Comparison of ENCODE assay signal across 17 cellular contexts in the genomic region with DNA sequence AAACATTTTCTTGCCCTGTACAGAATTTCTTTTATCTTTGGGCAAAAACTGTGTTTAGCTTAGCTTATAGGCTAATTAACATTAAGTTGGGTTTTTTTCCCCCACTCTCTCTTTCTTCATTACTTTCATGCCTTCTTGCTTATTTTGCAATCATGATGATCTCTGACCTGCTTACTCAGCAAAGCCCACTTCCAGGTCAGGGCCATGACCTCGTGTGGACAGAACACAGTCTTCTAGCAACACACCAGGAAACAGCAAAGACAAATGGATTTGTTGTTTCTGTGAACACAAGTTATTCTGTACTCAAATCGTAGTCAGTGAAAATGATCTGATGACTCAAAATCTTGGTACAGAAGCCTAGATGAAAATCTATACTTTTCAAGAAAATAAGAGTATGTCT.
DNase-seq lines count a peak whose midpoint lies in the region; ATAC-seq and TF ChIP-seq lines count a peak whose summit lies in the region.
"Had no signal": no experiment of that assay in that cellular context is flagged by ENCODE, and none has a peak within 500 bp of the region (broad histone marks: within the 10 kb centered on the region; RNA-seq: fewer than 3 reads in every experiment).

No MANE protein-coding gene starts in this region.

- H2AFZ ChIP-seq in PC-9 = no peak overlapping the region

- TF ChIP-seq POLR2A in breast epithelium (IDR thresholded peaks at IDR 0.05) (no peak), suprapubic skin (IDR thresholded peaks at IDR 0.05) (no peak)

- H3K27ac Mint-ChIP-seq in nephron progenitor cell = peak overlapping the region; percentile 79
- H3K27ac Mint-ChIP-seq: activated T-helper 2 cell treated with anti-CD3 and anti-CD28 coated beads, Interferon-gamma antibody, Interleukin-2, Interleukin-4, amounts not matched to agents 10 μg/mL and 5 μg/mL and 100 μg/mL, durations not matched to agents 14 hours and 24 hours and 36 hours; IgD-negative memory B cell; T-helper 17 cell had no signal

- 58% methylated on average over 2 of the region's 2 CpGs for WGBS in suprapubic skin

- no peaks in the 10 kb centered on the region for H3K9me2 ChIP-seq in PC-9 (ENCODE audit: insufficient read depth)

- no peaks in the 10 kb centered on the region for H4K20me1 ChIP-seq in PC-9 (ENCODE audit: insufficient read depth)

- ATAC-seq in activated T-cell treated with anti-CD3 and anti-CD28 coated beads, Interleukin-2, amount 50 U/mL, for 4 hours = no peak
- ATAC-seq: T-helper 17 cell had no signal

- H3K79me2 ChIP-seq in PC-9 (ENCODE audit: low read depth) = peaks cover 73% of the 10 kb centered on the region

- POLR2A ChIA-PET in PC-9 (lab: Charles Lee; ENCODE audit: unreplicated experiment) = no interaction called here

- TF ChIP-seq EP300 in suprapubic skin (IDR thresholded peaks at IDR 0.05) = no peak

- H3F3A ChIP-seq in PC-9 (ENCODE audit: insufficient read depth, low read depth) = peaks cover 18% of the 10 kb centered on the region

- no peaks in the 10 kb centered on the region for H3K9me3 Mint-ChIP-seq in nephron progenitor cell
- H3K9me3 Mint-ChIP-seq in activated T-cell treated with anti-CD3 and anti-CD28 coated beads, Interleukin-2, amount 50 U/mL, for 4 hours = no peaks in the 10 kb centered on the region
- H3K9me3 Mint-ChIP-seq: activated T-helper 2 cell treated with anti-CD3 and anti-CD28 coated beads, Interferon-gamma antibody, Interleukin-2, Interleukin-4, amounts not matched to agents 10 μg/mL and 5 μg/mL and 100 μg/mL, durations not matched to agents 14 hours and 24 hours and 36 hours; IgD-negative memory B cell; nephron had no signal

- no peaks in the 10 kb centered on the region for H3K27me3 Mint-ChIP-seq in nephron progenitor cell (ENCODE audit: low read depth, poor library complexity)
- peaks cover 2% of the 10 kb centered on the region for H3K27me3 Mint-ChIP-seq in activated T-cell treated with anti-CD3 and anti-CD28 coated beads, Interleukin-2, amount 50 U/mL, for 4 hours (ENCODE audit: low read depth)

- no peaks in the 10 kb centered on the region for H3K9me3 ChIP-seq in PC-9 (ENCODE audit: insufficient read depth, low read depth)
- no peaks in the 10 kb centered on the region for H3K9me3 ChIP-seq in breast epithelium
- no peaks in the 10 kb centered on the region for H3K9me3 ChIP-seq in suprapubic skin
- H3K9me3 ChIP-seq: testis had no signal

- peaks cover 28% of the 10 kb centered on the region for H3K4me1 ChIP-seq in PC-9 (replicated peaks; ENCODE audit: insufficient read depth)
- H3K4me1 ChIP-seq in breast epithelium = no peaks in the 10 kb centered on the region
- peaks cover 4% of the 10 kb centered on the region for H3K4me1 ChIP-seq in suprapubic skin

- DNase-seq in AML-193 (lab: John Stamatoyannopoulos, UW) = peak; percentile 10 to 36
- peak in 1 of 2 experiments; percentile 55 for DNase-seq in PC-9
- DNase-seq in fibroblast of gingiva (ENCODE audit: low read depth) = peak; percentile 31
- DNase-seq in nephron progenitor cell = peak; percentile 30
- no peak for DNase-seq in breast epithelium (ENCODE audit: low spot score in 2 of 2)
- DNase-seq in suprapubic skin (ENCODE audit: low spot score in 2 of 2) = no peak
- no peak for DNase-seq in LoVo (ENCODE audit: low spot score)
- no peak for DNase-seq in activated T-cell treated with anti-CD3 and anti-CD28 coated beads, Interleukin-2, amount 50 U/mL, for 4 hours
- DNase-seq: activated CD4-positive, alpha-beta T cell treated with anti-CD3 and anti-CD28 coated beads, Interleukin-2, amount 50 U/mL, for 48 hours; effector memory CD4-positive, alpha-beta T cell; NCI-H1694 treated with DMSO at 0.1 percent for 48 hours; NCI-H510A; T-helper 17 cell; testis had no signal

- no peaks in the 10 kb centered on the region for H3K36me3 Mint-ChIP-seq in nephron progenitor cell (ENCODE audit: low read depth)
- H3K36me3 Mint-ChIP-seq in activated T-cell treated with anti-CD3 and anti-CD28 coated beads, Interleukin-2, amount 50 U/mL, for 4 hours (ENCODE audit: insufficient read depth) = no peaks in the 10 kb centered on the region
- H3K36me3 Mint-ChIP-seq: IgD-negative memory B cell had no signal

- H3K27ac ChIP-seq in PC-9 (peak overlapping the region; percentile 54), breast epithelium (no peak overlapping the region), suprapubic skin (no peak overlapping the region)
- H3K27ac ChIP-seq: testis had no signal

- H3K27me3 ChIP-seq in PC-9 (ENCODE audit: insufficient read depth, low read depth) = no peaks in the 10 kb centered on the region
- H3K27me3 ChIP-seq in breast epithelium = no peaks in the 10 kb centered on the region
- no peaks in the 10 kb centered on the region for H3K27me3 ChIP-seq in suprapubic skin
- H3K27me3 ChIP-seq: testis had no signal

- no peak overlapping the region for H3K4me3 ChIP-seq in PC-9
- no peak overlapping the region for H3K4me3 ChIP-seq in breast epithelium
- no peak overlapping the region for H3K4me3 ChIP-seq in suprapubic skin
- H3K4me3 ChIP-seq: testis had no signal

- peaks cover 13% of the 10 kb centered on the region for H3K36me3 ChIP-seq in PC-9 (ENCODE audit: low read depth)
- no peaks in the 10 kb centered on the region for H3K36me3 ChIP-seq in breast epithelium
- no peaks in the 10 kb centered on the region for H3K36me3 ChIP-seq in suprapubic skin

- no TSS peak for BruUV-seq in PC-9 (replicated peaks; lab: Mats Ljungman, UMichigan)

- intact Hi-C loops in PC-9 (cut with micrococcal nuclease; ENCODE audit: unreplicated experiment) = no loop called here
- intact Hi-C loops in breast epithelium (cut with DNase I; ENCODE audit: low total_unique reads) = no loop called here

- H3K4me2 ChIP-seq in PC-9 = peak overlapping the region; percentile 52

- peak overlapping the region; percentile 70 for H3K4me3 Mint-ChIP-seq in nephron progenitor cell
- H3K4me3 Mint-ChIP-seq in activated T-cell treated with anti-CD3 and anti-CD28 coated beads, Interleukin-2, amount 50 U/mL, for 4 hours = no peak overlapping the region
- H3K4me3 Mint-ChIP-seq: IgD-negative memory B cell, nephron, T-helper 17 cell had no signal

- peaks cover 55% of the 10 kb centered on the region for H3K4me1 Mint-ChIP-seq in nephron progenitor cell
- H3K4me1 Mint-ChIP-seq in activated T-cell treated with anti-CD3 and anti-CD28 coated beads, Interleukin-2, amount 50 U/mL, for 4 hours (ENCODE audit: low read depth) = no peaks in the 10 kb centered on the region
- H3K4me1 Mint-ChIP-seq: IgD-negative memory B cell, T-helper 17 cell had no signal

- CTCF ChIA-PET in PC-9 (lab: Charles Lee) = no interaction called here

- TF ChIP-seq CTCF in PC-9 (conservative IDR thresholded peaks at IDR 0.05) (no peak), nephron progenitor cell (IDR thresholded peaks at IDR 0.05) (no peak), breast epithelium (IDR thresholded peaks at IDR 0.05) (no peak), suprapubic skin (IDR thresholded peaks at IDR 0.05) (no peak)

Comparison
In these comparisons a context has a peak if more than half of its experiments do, and no peak if none do; other contexts are left out.
1. DNase-seq: peak in AML-193 (2 of 2), fibroblast of gingiva (single experiment) and nephron progenitor cell (single experiment); none in breast epithelium (0 of 2), suprapubic skin (0 of 2), LoVo (single experiment) and activated T-cell treated with anti-CD3 and anti-CD28 coated beads, Interleukin-2, amount 50 U/mL, for 4 hours (single experiment).